ENCODE assay signal across 3 cellular contexts in genomic region chr1:77649127-77649526, GRCh38.
A peak's percentile ranks its signal among the peaks of the same experiment; 100 is the strongest.
TF ChIP-seq lines count a peak whose summit lies in the region.

No MANE protein-coding gene starts in this region.

TF ChIP-seq in SK-N-SH treated with all-trans-retinoic acid at 6 μM for 48 hours, 23 proteins besides CTCF, POLR2A, EP300 and RAD21:
- no peak for TF ChIP-seq TSHZ2 (CRISPR knock-in tag; IDR thresholded peaks at IDR 0.05)
- TF ChIP-seq ZNF8 (CRISPR knock-in tag; IDR thresholded peaks at IDR 0.05): peak; percentile 75

TF ChIP-seq in SK-N-SH, 30 proteins besides CTCF, POLR2A, EP300 and RAD21 (continued from another document):
- no peak for TF ChIP-seq EZH2phosphoT487 (IDR thresholded peaks at IDR 0.05; ENCODE audit: borderline replicate concordance, low read depth)
- TF ChIP-seq, protein P1, sequence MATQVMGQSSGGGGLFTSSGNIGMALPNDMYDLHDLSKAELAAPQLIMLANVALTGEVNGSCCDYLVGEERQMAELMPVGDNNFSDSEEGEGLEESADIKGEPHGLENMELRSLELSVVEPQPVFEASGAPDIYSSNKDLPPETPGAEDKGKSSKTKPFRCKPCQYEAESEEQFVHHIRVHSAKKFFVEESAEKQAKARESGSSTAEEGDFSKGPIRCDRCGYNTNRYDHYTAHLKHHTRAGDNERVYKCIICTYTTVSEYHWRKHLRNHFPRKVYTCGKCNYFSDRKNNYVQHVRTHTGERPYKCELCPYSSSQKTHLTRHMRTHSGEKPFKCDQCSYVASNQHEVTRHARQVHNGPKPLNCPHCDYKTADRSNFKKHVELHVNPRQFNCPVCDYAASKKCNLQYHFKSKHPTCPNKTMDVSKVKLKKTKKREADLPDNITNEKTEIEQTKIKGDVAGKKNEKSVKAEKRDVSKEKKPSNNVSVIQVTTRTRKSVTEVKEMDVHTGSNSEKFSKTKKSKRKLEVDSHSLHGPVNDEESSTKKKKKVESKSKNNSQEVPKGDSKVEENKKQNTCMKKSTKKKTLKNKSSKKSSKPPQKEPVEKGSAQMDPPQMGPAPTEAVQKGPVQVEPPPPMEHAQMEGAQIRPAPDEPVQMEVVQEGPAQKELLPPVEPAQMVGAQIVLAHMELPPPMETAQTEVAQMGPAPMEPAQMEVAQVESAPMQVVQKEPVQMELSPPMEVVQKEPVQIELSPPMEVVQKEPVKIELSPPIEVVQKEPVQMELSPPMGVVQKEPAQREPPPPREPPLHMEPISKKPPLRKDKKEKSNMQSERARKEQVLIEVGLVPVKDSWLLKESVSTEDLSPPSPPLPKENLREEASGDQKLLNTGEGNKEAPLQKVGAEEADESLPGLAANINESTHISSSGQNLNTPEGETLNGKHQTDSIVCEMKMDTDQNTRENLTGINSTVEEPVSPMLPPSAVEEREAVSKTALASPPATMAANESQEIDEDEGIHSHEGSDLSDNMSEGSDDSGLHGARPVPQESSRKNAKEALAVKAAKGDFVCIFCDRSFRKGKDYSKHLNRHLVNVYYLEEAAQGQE (IDR thresholded peaks at IDR 0.05; ENCODE audit: low read depth, low read length): no peak
TF ChIP-seq in SK-N-SH: peak in this region for 0.

TF ChIP-seq in K562, 482 proteins besides CTCF, POLR2A, EP300 and RAD21 (continued from another document):
- TF ChIP-seq TRIM24 (IDR thresholded peaks at IDR 0.05): peak in 1 of 2 experiments; percentile 31; a peak in 1 of 4 replicates
